ENCODE assay signal across 21 cellular contexts in the genomic region with DNA sequence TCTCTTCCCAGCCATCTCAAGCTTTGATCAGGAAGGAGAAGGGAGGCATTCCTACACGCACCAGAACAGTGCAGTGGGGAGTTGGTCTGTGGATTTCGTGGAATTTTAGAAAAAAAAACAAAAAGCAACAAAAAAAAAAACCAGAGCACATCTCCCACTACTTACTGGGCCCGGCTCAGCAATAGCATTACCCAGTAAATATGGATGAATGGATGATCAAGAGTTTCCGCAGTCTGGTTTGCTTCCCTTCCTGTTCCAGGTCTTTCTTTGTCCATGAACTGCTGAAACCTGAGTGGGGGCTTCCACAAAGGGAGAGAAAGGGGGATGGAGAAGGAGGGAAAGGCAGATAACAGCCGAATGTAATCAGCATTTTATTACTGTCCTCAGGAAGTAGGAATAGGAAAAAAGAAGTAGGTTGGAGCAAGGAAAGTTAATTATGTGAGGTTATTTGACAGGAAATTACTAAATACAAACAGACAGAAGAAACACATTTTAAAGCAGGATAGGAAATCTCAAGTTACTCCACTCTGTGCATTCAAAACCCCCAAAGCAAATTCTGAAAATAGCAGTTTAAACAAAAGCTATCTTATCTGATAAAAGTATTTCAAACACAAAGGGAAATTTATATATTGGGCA.
DNase-seq lines count a peak whose midpoint lies in the region; ATAC-seq and TF ChIP-seq lines count a peak whose summit lies in the region.
"Had no signal": no experiment of that assay in that cellular context is flagged by ENCODE, and none has a peak within 500 bp of the region (broad histone marks: within the 10 kb centered on the region; RNA-seq: fewer than 3 reads in every experiment).

No MANE protein-coding gene starts in this region.

- H3K4me1 ChIP-seq in IMR-90 (ENCODE audit: control insufficient read depth, insufficient read depth, low read length), result peaks cover 15% of the 10 kb centered on the region

- H2AK9ac ChIP-seq in IMR-90 (replicated peaks; ENCODE audit: low read depth, low read length, poor library complexity), result peak overlapping the region; percentile 0

- H3K27me3 ChIP-seq in IMR-90 (ENCODE audit: control insufficient read depth, insufficient read depth, low read length) (no peaks in the 10 kb centered on the region), dorsolateral prefrontal cortex (no peaks in the 10 kb centered on the region)
- H3K27me3 ChIP-seq: gastrocnemius medialis, upper lobe of right lung had no signal

- CTCF ChIA-PET in IMR-90 (lab: Yijun Ruan, JAX), result interaction anchor here (0.5 kb wide), 1 partner anchor 485 kb away, joined by 4 read pairs; no protein-coding TSS in a partner anchor

- peak overlapping the region; percentile 60 for H2AK5ac ChIP-seq in IMR-90 (ENCODE audit: low read depth, low read length)

- peak overlapping the region; percentile 74 for H3K23ac ChIP-seq in IMR-90 (ENCODE audit: low read depth, low read length)

- peak overlapping the region; percentile 57 for H2BK5ac ChIP-seq in IMR-90 (ENCODE audit: low read depth, low read length, poor library complexity, severe bottlenecking)

- H3K27ac ChIP-seq in IMR-90 (ENCODE audit: insufficient read depth, low read length) (peak overlapping the region; percentile 61; the same call in 1 of the 2 replicates), dorsolateral prefrontal cortex (no peak overlapping the region)
- H3K27ac ChIP-seq: gastrocnemius medialis had no signal

- peak overlapping the region; percentile 35; the same call in 1 of the 2 replicates for H3K56ac ChIP-seq in IMR-90 (ENCODE audit: extremely low read depth, insufficient read depth, low read length)

- ATAC-seq in IMR-90 (ENCODE audit: low read depth) (no peak), GM18505 (IDR thresholded peaks at IDR 0.05; ENCODE audit: unreplicated experiment) (no peak), HG02885 (IDR thresholded peaks at IDR 0.05; ENCODE audit: poor library complexity, unreplicated experiment) (no peak)
- ATAC-seq: activated CD4-positive, alpha-beta T cell treated with anti-CD3 and anti-CD28 coated beads for 36 hours; effector memory CD8-positive, alpha-beta T cell; gastrocnemius medialis; GM12878; T-helper 17 cell; upper lobe of right lung had no signal

- H3K4me3 ChIP-seq in AG10803 (ENCODE audit: low read length) (no peak overlapping the region), IMR-90 (ENCODE audit: insufficient read depth, low read depth, low read length) (no peak overlapping the region), dorsolateral prefrontal cortex (no peak overlapping the region)
- H3K4me3 ChIP-seq: gastrocnemius medialis, GM12878, upper lobe of right lung had no signal

- H3K14ac ChIP-seq in IMR-90 (replicated peaks; ENCODE audit: low read depth, low read length), result peak overlapping the region; percentile 39

- TF ChIP-seq CTCF in AG10803 (conservative IDR thresholded peaks at IDR 0.05; ENCODE audit: low read length) (no peak), IMR-90 (conservative IDR thresholded peaks at IDR 0.05; ENCODE audit: low read depth, low read length) (no peak), dorsolateral prefrontal cortex (IDR thresholded peaks at IDR 0.05 in 54 of 56, conservative IDR thresholded peaks at IDR 0.05 in 2 of 56; ENCODE audit: low read depth in 1 of 56, partially characterized antibody in 56 of 56) (no peak)

- H3K9me1 ChIP-seq in IMR-90 (ENCODE audit: insufficient read depth, low read length), result peaks cover 20% of the 10 kb centered on the region

- WGBS in IMR-90 (ENCODE audit: extremely low coverage in 2 of 2, insufficient read length in 1 of 2), 2 experiments, result no CpG with 5 or more reads among the region's 5 CpGs

- H3K79me1 ChIP-seq in IMR-90 (ENCODE audit: low read depth in 1 of 2, low read length in 2 of 2), result 0 out of 4 replicates have a peak, but pooled peaks cover 0 to 7% of the 10 kb centered on the region in 2 experiments

- H3K4me2 ChIP-seq in IMR-90 (ENCODE audit: low read depth, low read length), result peak overlapping the region; percentile 17

- H2BK20ac ChIP-seq in IMR-90 (ENCODE audit: low read depth, low read length), result peak overlapping the region; percentile 82

- H3K36me3 ChIP-seq in IMR-90 (ENCODE audit: control insufficient read depth, insufficient read depth, low read length), result no peaks in the 10 kb centered on the region
- H3K36me3 ChIP-seq: gastrocnemius medialis, upper lobe of right lung had no signal

- peak overlapping the region; percentile 49 to 79 for H4K8ac ChIP-seq in IMR-90 (ENCODE audit: low read depth in 2 of 2, low read length in 2 of 2)

- peak overlapping the region; percentile 70 for H4K91ac ChIP-seq in IMR-90 (ENCODE audit: insufficient read depth, low read depth, low read length)

- peak overlapping the region; percentile 66 for H4K5ac ChIP-seq in IMR-90 (ENCODE audit: low read depth, low read length)

- dilution Hi-C loops in IMR-90 (cut with HindIII; ENCODE audit: low sequenced_read_pairs, unreplicated experiment), result no loop called here

- DNase-seq in AG10803 (ENCODE audit: low read depth) (peak; percentile 21), IMR-90 (peak; percentile 62), astrocyte of the hippocampus (ENCODE audit: low read depth, low spot score) (peak; percentile 74), lung microvascular endothelial cell (ENCODE audit: low read depth in 2 of 2) (peak; percentile 67 to 84), dorsolateral prefrontal cortex (no peak), NCI-H1092 (lab: John Stamatoyannopoulos, UW) (no peak)
- DNase-seq: activated CD4-positive, alpha-beta T cell treated with anti-CD3 and anti-CD28 coated beads for 36 hours; activated T-cell treated with anti-CD3 and anti-CD28 coated beads, Interleukin-2, amount 50 U/mL, for 48 hours; anterior cingulate cortex; DMS53; effector memory CD8-positive, alpha-beta T cell; gastrocnemius medialis; MM.1S; OCI-M1; retina; stimulated activated CD4-positive, alpha-beta T cell treated with anti-CD3 and anti-CD28 coated beads, Interleukin-4, amount 100 ng/mL, for 1 hour; T-helper 17 cell; upper lobe of right lung had no signal

- TF ChIP-seq RAD21 in IMR-90 (IDR thresholded peaks at IDR 0.05; ENCODE audit: low read length), result no peak

- H2BK15ac ChIP-seq in IMR-90 (ENCODE audit: low read depth, low read length), result peak overlapping the region; percentile 61; the same call in 2 of the 3 replicates

- no peaks in the 10 kb centered on the region for H4K20me1 ChIP-seq in IMR-90 (ENCODE audit: insufficient read depth, low read length)

- intact Hi-C loops in IMR-90 (cut with micrococcal nuclease) (loop anchor here (2.0 to 10.0 kb wide), 4 partner anchors 199 to 1497 kb away; no protein-coding TSS in a partner anchor), dorsolateral prefrontal cortex (cut with DNase I) (no loop called here)

- no peak overlapping the region for H3K9ac ChIP-seq in IMR-90 (ENCODE audit: low read depth, low read length)

- POLR2A ChIA-PET in IMR-90 (lab: Charles Lee; ENCODE audit: unreplicated experiment), result no interaction called here

- TF ChIP-seq POLR2A in IMR-90 (IDR thresholded peaks at IDR 0.05; ENCODE audit: low read depth, low read length) (no peak), GM18505 (IDR thresholded peaks at IDR 0.05; ENCODE audit: borderline replicate concordance, extremely low read depth, insufficient read depth, insufficient read length) (no peak)

- in situ Hi-C loops in IMR-90 (cut with MboI; ENCODE audit: low sequenced_read_pairs), result loop anchor here (25.0 kb wide), 1 partner anchor 1489 kb away; no protein-coding TSS in a partner anchor

- H2BK120ac ChIP-seq in IMR-90 (ENCODE audit: low read depth, low read length), result peak overlapping the region; percentile 88

- H3K18ac ChIP-seq in IMR-90 (ENCODE audit: low read depth, low read length), result peak overlapping the region; percentile 78

- BruUV-seq in IMR-90 (replicated peaks; lab: Mats Ljungman, UMichigan), result no TSS peak

- H3K4ac ChIP-seq in IMR-90 (ENCODE audit: low read depth, low read length), result peak overlapping the region; percentile 88

- peak overlapping the region; percentile 38 for H2AFZ ChIP-seq in IMR-90 (replicated peaks; ENCODE audit: low read length, poor library complexity)

- no peaks in the 10 kb centered on the region for H3K9me3 ChIP-seq in IMR-90 (ENCODE audit: control insufficient read depth, insufficient read depth, low read length)
- H3K9me3 ChIP-seq: gastrocnemius medialis, upper lobe of right lung had no signal

TF ChIP-seq in IMR-90, 13 proteins besides CTCF, POLR2A, EP300 and RAD21:
- TF ChIP-seq MAFK (IDR thresholded peaks at IDR 0.05; ENCODE audit: low read depth, low read length) (no peak), CEBPB (IDR thresholded peaks at IDR 0.05; ENCODE audit: low read depth, low read length) (no peak), NFE2L2 (IDR thresholded peaks at IDR 0.05; ENCODE audit: low read depth, low read length) (no peak), BHLHE40 (IDR thresholded peaks at IDR 0.05; ENCODE audit: low read depth, low read length) (no peak), RFX5 (IDR thresholded peaks at IDR 0.05; ENCODE audit: low read depth, low read length) (no peak), CHD1 (IDR thresholded peaks at IDR 0.05; ENCODE audit: low read depth, low read length) (no peak), MXI1 (IDR thresholded peaks at IDR 0.05; ENCODE audit: borderline replicate concordance, low read depth, low read length) (no peak), SMC3 (IDR thresholded peaks at IDR 0.05; ENCODE audit: low read depth, low read length) (no peak), USF2 (IDR thresholded peaks at IDR 0.05; ENCODE audit: low read depth, low read length) (no peak), MAZ (IDR thresholded peaks at IDR 0.05; ENCODE audit: borderline replicate concordance, low read depth, low read length) (no peak), FOS (IDR thresholded peaks at IDR 0.05; ENCODE audit: low read depth, low read length) (no peak), RCOR1 (IDR thresholded peaks at IDR 0.05; ENCODE audit: insufficient replicate concordance, low read length) (no peak), ELK1 (IDR thresholded peaks at IDR 0.05; ENCODE audit: borderline replicate concordance, low read depth, low read length) (no peak)

Comparison
In these comparisons a context has a peak if more than half of its experiments do, and no peak if none do; other contexts are left out.
1. DNase-seq: peak in AG10803 (single experiment), IMR-90 (single experiment), astrocyte of the hippocampus (single experiment) and lung microvascular endothelial cell (2 of 2); none in dorsolateral prefrontal cortex (0 of 10) and NCI-H1092 (single experiment).